1 cellular context compared by ENCODE assay signal in genomic region chr6:132131351-132131750, GRCh38.
TF ChIP-seq lines count a peak whose summit lies in the region.

No MANE protein-coding gene starts in this region.

TF ChIP-seq in IMR-90, 13 proteins besides CTCF, POLR2A, EP300 and RAD21:
- TF ChIP-seq BHLHE40 (IDR thresholded peaks at IDR 0.05; ENCODE audit: low read depth, low read length) (no peak), CHD1 (IDR thresholded peaks at IDR 0.05; ENCODE audit: low read depth, low read length) (no peak), USF2 (IDR thresholded peaks at IDR 0.05; ENCODE audit: low read depth, low read length) (no peak), RFX5 (IDR thresholded peaks at IDR 0.05; ENCODE audit: low read depth, low read length) (no peak), CEBPB (IDR thresholded peaks at IDR 0.05; ENCODE audit: low read depth, low read length) (0 out of 2 replicates have a peak, but pooled peaks have one; percentile 4)
